Comparison of ENCODE assay signal across 8 cellular contexts in genomic region chr3:44913868-44914468, GRCh38.
A peak's percentile ranks its signal among the peaks of the same experiment; 100 is the strongest.
DNase-seq lines count a peak whose midpoint lies in the region; ATAC-seq and TF ChIP-seq lines count a peak whose summit lies in the region.

No MANE protein-coding gene starts in this region.

- ATAC-seq in GM21390 (IDR thresholded peaks at IDR 0.05; ENCODE audit: unreplicated experiment) (no peak), GM18502 (IDR thresholded peaks at IDR 0.05; ENCODE audit: poor library complexity, unreplicated experiment) (no peak)

- DNase-seq in NCI-H1105 treated with DMSO at 0.1 percent for 48 hours (lab: John Stamatoyannopoulos, UW) (peak; percentile 50), T-helper 9 cell (peak; percentile 62), astrocyte of the hippocampus (ENCODE audit: low read depth, low spot score) (peak; percentile 79), hypothalamus (lab: John Stamatoyannopoulos, UW) (peak in 35 of 51 donors; percentile 2 to 70 (median 24)), smooth muscle cell of the brain vasculature (ENCODE audit: low read depth, low spot score) (peak; percentile 33)

- peak; percentile 83 for TF ChIP-seq CTCF in GM12874 (IDR thresholded peaks at IDR 0.05; ENCODE audit: insufficient read depth, low read depth, low read length)

Comparison
In these comparisons a context has a peak if more than half of its experiments do, and no peak if none do; other contexts are left out.
1. DNase-seq: peak in every context shown above with its lines; median percentile 79 in astrocyte of the hippocampus; 62 in T-helper 9 cell; 50 in NCI-H1105 treated with DMSO at 0.1 percent for 48 hours; 33 in smooth muscle cell of the brain vasculature; 24 in hypothalamus.